In genomic region chr20:62487564-62488086, GRCh38 we compare ENCODE assay signal across 1 cellular context.
TF ChIP-seq lines count a peak whose summit lies in the region.

No MANE protein-coding gene starts in this region.

TF ChIP-seq in HepG2, 621 proteins besides CTCF, POLR2A, EP300 and RAD21 (continued from another document and continues in another):
- peak; percentile 61; the same call in 1 of the 2 replicates for TF ChIP-seq HDAC2 (CRISPR knock-in tag; IDR thresholded peaks at IDR 0.05)
- TF ChIP-seq, protein P1, sequence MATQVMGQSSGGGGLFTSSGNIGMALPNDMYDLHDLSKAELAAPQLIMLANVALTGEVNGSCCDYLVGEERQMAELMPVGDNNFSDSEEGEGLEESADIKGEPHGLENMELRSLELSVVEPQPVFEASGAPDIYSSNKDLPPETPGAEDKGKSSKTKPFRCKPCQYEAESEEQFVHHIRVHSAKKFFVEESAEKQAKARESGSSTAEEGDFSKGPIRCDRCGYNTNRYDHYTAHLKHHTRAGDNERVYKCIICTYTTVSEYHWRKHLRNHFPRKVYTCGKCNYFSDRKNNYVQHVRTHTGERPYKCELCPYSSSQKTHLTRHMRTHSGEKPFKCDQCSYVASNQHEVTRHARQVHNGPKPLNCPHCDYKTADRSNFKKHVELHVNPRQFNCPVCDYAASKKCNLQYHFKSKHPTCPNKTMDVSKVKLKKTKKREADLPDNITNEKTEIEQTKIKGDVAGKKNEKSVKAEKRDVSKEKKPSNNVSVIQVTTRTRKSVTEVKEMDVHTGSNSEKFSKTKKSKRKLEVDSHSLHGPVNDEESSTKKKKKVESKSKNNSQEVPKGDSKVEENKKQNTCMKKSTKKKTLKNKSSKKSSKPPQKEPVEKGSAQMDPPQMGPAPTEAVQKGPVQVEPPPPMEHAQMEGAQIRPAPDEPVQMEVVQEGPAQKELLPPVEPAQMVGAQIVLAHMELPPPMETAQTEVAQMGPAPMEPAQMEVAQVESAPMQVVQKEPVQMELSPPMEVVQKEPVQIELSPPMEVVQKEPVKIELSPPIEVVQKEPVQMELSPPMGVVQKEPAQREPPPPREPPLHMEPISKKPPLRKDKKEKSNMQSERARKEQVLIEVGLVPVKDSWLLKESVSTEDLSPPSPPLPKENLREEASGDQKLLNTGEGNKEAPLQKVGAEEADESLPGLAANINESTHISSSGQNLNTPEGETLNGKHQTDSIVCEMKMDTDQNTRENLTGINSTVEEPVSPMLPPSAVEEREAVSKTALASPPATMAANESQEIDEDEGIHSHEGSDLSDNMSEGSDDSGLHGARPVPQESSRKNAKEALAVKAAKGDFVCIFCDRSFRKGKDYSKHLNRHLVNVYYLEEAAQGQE (IDR thresholded peaks at IDR 0.05; ENCODE audit: borderline replicate concordance in 1 of 2, low read depth in 1 of 2, low read length in 2 of 2), result no peak
- no peak for TF ChIP-seq ZNF484 (CRISPR knock-in tag; IDR thresholded peaks at IDR 0.05; ENCODE audit: borderline replicate concordance, low read depth)
- TF ChIP-seq CC2D1A (CRISPR knock-in tag; IDR thresholded peaks at IDR 0.05), result no peak
- TF ChIP-seq ZBTB7B (CRISPR knock-in tag; IDR thresholded peaks at IDR 0.05), result peak; percentile 87
- TF ChIP-seq ARID5B (CRISPR knock-in tag; IDR thresholded peaks at IDR 0.05), result peak; percentile 31; the same call in 1 of the 2 replicates
- no peak for TF ChIP-seq SP2 (CRISPR knock-in tag; IDR thresholded peaks at IDR 0.05)
- no peak for TF ChIP-seq RBM22 (optimal IDR thresholded peaks at IDR 0.05; ENCODE audit: low read length)
- TF ChIP-seq HMG20B (CRISPR knock-in tag; conservative IDR thresholded peaks at IDR 0.05), result peak; percentile 47; the same call in 1 of the 2 replicates
- no peak for TF ChIP-seq ZNF12 (CRISPR knock-in tag; IDR thresholded peaks at IDR 0.05)
- no peak for TF ChIP-seq GABPB1 (CRISPR knock-in tag; IDR thresholded peaks at IDR 0.05)
- TF ChIP-seq ARNT (IDR thresholded peaks at IDR 0.05), result no peak
- peak; percentile 33; the same call in 1 of the 2 replicates for TF ChIP-seq NR2F6 (IDR thresholded peaks at IDR 0.05)
- 0 out of 2 replicates have a peak, but pooled peaks have one; percentile 19 for TF ChIP-seq NR2F6 (CRISPR knock-in tag; IDR thresholded peaks at IDR 0.05)
- no peak for TF ChIP-seq ZBTB40 (IDR thresholded peaks at IDR 0.05)
- TF ChIP-seq ZBTB40 (CRISPR knock-in tag; IDR thresholded peaks at IDR 0.05), result no peak
- TF ChIP-seq ZNF564 (CRISPR knock-in tag; IDR thresholded peaks at IDR 0.05), result 0 out of 2 replicates have a peak, but pooled peaks have one; percentile 52
- 0 out of 2 replicates have a peak, but pooled peaks have one; percentile 30 for TF ChIP-seq FOXO1 (CRISPR knock-in tag; IDR thresholded peaks at IDR 0.05)
- TF ChIP-seq ZNF280B (CRISPR knock-in tag; IDR thresholded peaks at IDR 0.05; ENCODE audit: borderline replicate concordance), result no peak
- TF ChIP-seq PAF1 (CRISPR knock-in tag; IDR thresholded peaks at IDR 0.05), result no peak
- TF ChIP-seq MTA3 (CRISPR knock-in tag; IDR thresholded peaks at IDR 0.05), result no peak
- no peak for TF ChIP-seq ATM (IDR thresholded peaks at IDR 0.05; ENCODE audit: borderline replicate concordance)
- TF ChIP-seq U2AF1 (optimal IDR thresholded peaks at IDR 0.05; ENCODE audit: low read depth, low read length), result no peak
- no peak for TF ChIP-seq ZNF383 (CRISPR knock-in tag; IDR thresholded peaks at IDR 0.05; ENCODE audit: borderline replicate concordance)
- no peak for TF ChIP-seq SSRP1 (CRISPR knock-in tag; IDR thresholded peaks at IDR 0.05)
- TF ChIP-seq ZFP37 (CRISPR knock-in tag; IDR thresholded peaks at IDR 0.05; ENCODE audit: borderline replicate concordance), result no peak
- TF ChIP-seq ZNF205 (CRISPR knock-in tag; IDR thresholded peaks at IDR 0.05), result no peak
- TF ChIP-seq SMARCC2 (IDR thresholded peaks at IDR 0.05), result no peak
- no peak for TF ChIP-seq ZNF660 (CRISPR knock-in tag; IDR thresholded peaks at IDR 0.05; ENCODE audit: borderline replicate concordance, low read depth)
- TF ChIP-seq PRDM4 (CRISPR knock-in tag; IDR thresholded peaks at IDR 0.05; ENCODE audit: borderline replicate concordance), result no peak
- TF ChIP-seq ZNF674 (CRISPR knock-in tag; IDR thresholded peaks at IDR 0.05; ENCODE audit: low read depth), result no peak
- no peak for TF ChIP-seq NRL (CRISPR knock-in tag; IDR thresholded peaks at IDR 0.05; ENCODE audit: borderline replicate concordance)
- TF ChIP-seq ZNF816 (CRISPR knock-in tag; IDR thresholded peaks at IDR 0.05; ENCODE audit: borderline replicate concordance), result no peak
- no peak for TF ChIP-seq ATF7 (IDR thresholded peaks at IDR 0.05)
- no peak for TF ChIP-seq ATF7 (CRISPR knock-in tag; IDR thresholded peaks at IDR 0.05)
- TF ChIP-seq ZNF670 (CRISPR knock-in tag; IDR thresholded peaks at IDR 0.05; ENCODE audit: borderline replicate concordance), result no peak
- TF ChIP-seq ZNF792 (CRISPR knock-in tag; IDR thresholded peaks at IDR 0.05), result peak; percentile 54; the same call in 1 of the 2 replicates
- TF ChIP-seq, protein P2, sequence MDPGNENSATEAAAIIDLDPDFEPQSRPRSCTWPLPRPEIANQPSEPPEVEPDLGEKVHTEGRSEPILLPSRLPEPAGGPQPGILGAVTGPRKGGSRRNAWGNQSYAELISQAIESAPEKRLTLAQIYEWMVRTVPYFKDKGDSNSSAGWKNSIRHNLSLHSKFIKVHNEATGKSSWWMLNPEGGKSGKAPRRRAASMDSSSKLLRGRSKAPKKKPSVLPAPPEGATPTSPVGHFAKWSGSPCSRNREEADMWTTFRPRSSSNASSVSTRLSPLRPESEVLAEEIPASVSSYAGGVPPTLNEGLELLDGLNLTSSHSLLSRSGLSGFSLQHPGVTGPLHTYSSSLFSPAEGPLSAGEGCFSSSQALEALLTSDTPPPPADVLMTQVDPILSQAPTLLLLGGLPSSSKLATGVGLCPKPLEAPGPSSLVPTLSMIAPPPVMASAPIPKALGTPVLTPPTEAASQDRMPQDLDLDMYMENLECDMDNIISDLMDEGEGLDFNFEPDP (CRISPR knock-in tag; conservative IDR thresholded peaks at IDR 0.05), result no peak
- TF ChIP-seq ADNP (CRISPR knock-in tag; IDR thresholded peaks at IDR 0.05), result no peak
